In genomic region chr2:203532957-203533695, GRCh38 we compare ENCODE assay signal across 9 cellular contexts. TPM values are rescaled to one million over a fixed set of nuclear protein-coding genes. Genes with fewer than 3 reads are reported as not detected.
DNase-seq lines count a peak whose midpoint lies in the region; ATAC-seq and TF ChIP-seq lines count a peak whose summit lies in the region.
"Had no signal": no experiment of that assay in that cellular context is flagged by ENCODE, and none has a peak within 500 bp of the region (broad histone marks: within the 10 kb centered on the region; RNA-seq: fewer than 3 reads in every experiment).

No MANE protein-coding gene starts in this region.

- TF ChIP-seq CTCF in gastroesophageal sphincter (IDR thresholded peaks at IDR 0.05) (no peak), WERI-Rb-1 (IDR thresholded peaks at IDR 0.05; ENCODE audit: low read depth, low read length) (no peak)

- H3K27me3 ChIP-seq in gastroesophageal sphincter (no peaks in the 10 kb centered on the region), WERI-Rb-1 (ENCODE audit: insufficient read depth, low read depth, severe bottlenecking) (no peaks in the 10 kb centered on the region)

- WGBS in gastroesophageal sphincter (ENCODE audit: low coverage in 1 of 2), 2 donors = 17 to 24% methylated on average over 7 of the region's 7 CpGs

- H3K27ac ChIP-seq in SK-N-MC (no peak overlapping the region), gastroesophageal sphincter (peak overlapping the region in 3 of 4 donors; percentile 93 to 99 (median 98)), WERI-Rb-1 (no peak overlapping the region)

- H3K4me3 ChIP-seq in SK-N-MC (peak overlapping the region; percentile 90), gastroesophageal sphincter (peak overlapping the region; percentile 68 to 76), WERI-Rb-1 (ENCODE audit: low read depth, low read length) (no peak overlapping the region)

- DNase-seq in NCI-H1694 treated with DMSO at 0.1 percent for 48 hours (lab: John Stamatoyannopoulos, UW) (peak; percentile 32), NCI-H1694 (lab: John Stamatoyannopoulos, UW) (no peak), SK-N-MC (ENCODE audit: low read depth, low spot score) (no peak), retina (peak; percentile 17), WERI-Rb-1 (no peak)

- no peak for ATAC-seq in gastroesophageal sphincter
- no peak for ATAC-seq in GM19023 (IDR thresholded peaks at IDR 0.05; ENCODE audit: unreplicated experiment)
- no peak for ATAC-seq in HG03039 (IDR thresholded peaks at IDR 0.05; ENCODE audit: unreplicated experiment)

- no peak overlapping the region for H3K9ac ChIP-seq in SK-N-MC (ENCODE audit: insufficient read length)

- TF ChIP-seq POLR2A in gastroesophageal sphincter (IDR thresholded peaks at IDR 0.05) = no peak

- no peak for TF ChIP-seq EP300 in gastroesophageal sphincter (IDR thresholded peaks at IDR 0.05)

- no peaks in the 10 kb centered on the region for H3K9me3 ChIP-seq in SK-N-MC (ENCODE audit: low read depth, low read length)
- no peaks in the 10 kb centered on the region for H3K9me3 ChIP-seq in gastroesophageal sphincter
- H3K9me3 ChIP-seq in WERI-Rb-1 (ENCODE audit: severe bottlenecking) = no peaks in the 10 kb centered on the region

- peaks cover 0 to 30% (median 4%) of the 10 kb centered on the region in 3 donors for H3K4me1 ChIP-seq in gastroesophageal sphincter

- H3K36me3 ChIP-seq in SK-N-MC (ENCODE audit: insufficient read depth, low read length) = no peaks in the 10 kb centered on the region
- H3K36me3 ChIP-seq in gastroesophageal sphincter = no peaks in the 10 kb centered on the region
- peaks cover 3% of the 10 kb centered on the region; the same call in 1 of the 2 replicates for H3K36me3 ChIP-seq in WERI-Rb-1

RNA-seq across cellular contexts. Expression of gene RAPH1, which starts 2.0 kb away (rescaled TPM):
- total RNA-seq in gastroesophageal sphincter = 10 to 100 TPM; 17.1 to 39.6 (median 21.7) TPM
- total RNA-seq: B cell had no signal

Comparison
In these comparisons a context has a peak if more than half of its experiments do, and no peak if none do; other contexts are left out.
1. DNase-seq: peak in NCI-H1694 treated with DMSO at 0.1 percent for 48 hours (single experiment) and retina (single experiment); none in NCI-H1694 (single experiment), SK-N-MC (single experiment) and WERI-Rb-1 (single experiment).
2. H3K27ac ChIP-seq: peak in gastroesophageal sphincter (3 of 4); none in SK-N-MC (single experiment) and WERI-Rb-1 (single experiment).